8 cellular contexts compared by ENCODE assay signal in genomic region chr1:53198241-53198651, GRCh38. TPM values are rescaled to one million over a fixed set of nuclear protein-coding genes. Genes with fewer than 3 reads are reported as not detected.
DNase-seq lines count a peak whose midpoint lies in the region; ATAC-seq and TF ChIP-seq lines count a peak whose summit lies in the region.

No MANE protein-coding gene starts in this region.

- H3K9ac ChIP-seq in BLaER1 (peak overlapping the region; percentile 96; the same call in 1 of the 2 replicates), NT2/D1 (ENCODE audit: insufficient read length, low read depth) (peak overlapping the region; percentile 93)

- no peaks in the 10 kb centered on the region for H3K9me3 Mint-ChIP-seq in natural killer cell treated with Interleukin-12 subunit alpha and Interleukin-12 subunit beta and Interleukin-15 and Interleukin-18, amount 100 ng/mL, for 72 hours

- no peak for DNase-seq in NT2/D1 (ENCODE audit: low read depth, low spot score)
- DNase-seq in epithelial cell of proximal tubule (ENCODE audit: low read depth) = no peak
- DNase-seq in natural killer cell treated with Interleukin-12 subunit alpha and Interleukin-12 subunit beta and Interleukin-15 and Interleukin-18, amount 100 ng/mL, for 72 hours (ENCODE audit: low spot score) = no peak
- no peak for DNase-seq in NCI-H345 treated with DMSO at 0.1 percent for 48 hours (lab: John Stamatoyannopoulos, UW; ENCODE audit: unreplicated experiment)
- DNase-seq in NCI-H1436 treated with DMSO at 0.1 percent for 48 hours (lab: John Stamatoyannopoulos, UW) = no peak
- DNase-seq in NCI-H524 (lab: John Stamatoyannopoulos, UW) = no peak
- no peak for DNase-seq in iPS-NIHi7 (ENCODE audit: extremely low spot score)

- no peak for TF ChIP-seq CTCF in epithelial cell of proximal tubule (conservative IDR thresholded peaks at IDR 0.05; ENCODE audit: low read depth, low read length)

- H3K4me1 ChIP-seq in BLaER1 (peaks cover 27% of the 10 kb centered on the region), NT2/D1 (ENCODE audit: insufficient read depth, insufficient read length) (peaks cover 5% of the 10 kb centered on the region)

- H3K4me2 ChIP-seq in BLaER1 = peak overlapping the region; percentile 91

- no peaks in the 10 kb centered on the region for H4K20me1 ChIP-seq in BLaER1

- H3K36me3 ChIP-seq in BLaER1 (peaks cover 28% of the 10 kb centered on the region), NT2/D1 (ENCODE audit: insufficient read depth, insufficient read length, low read length) (peaks cover 31% of the 10 kb centered on the region)

- peak overlapping the region; percentile 96 for H3K4me3 Mint-ChIP-seq in natural killer cell treated with Interleukin-12 subunit alpha and Interleukin-12 subunit beta and Interleukin-15 and Interleukin-18, amount 100 ng/mL, for 72 hours

- ATAC-seq in natural killer cell treated with Interleukin-12 subunit alpha and Interleukin-12 subunit beta and Interleukin-15 and Interleukin-18, amount 100 ng/mL, for 72 hours = no peak

- peaks cover 22% of the 10 kb centered on the region for H3K36me3 Mint-ChIP-seq in natural killer cell treated with Interleukin-12 subunit alpha and Interleukin-12 subunit beta and Interleukin-15 and Interleukin-18, amount 100 ng/mL, for 72 hours

- no peaks in the 10 kb centered on the region for H3K9me3 ChIP-seq in BLaER1
- H3K9me3 ChIP-seq in NT2/D1 (ENCODE audit: insufficient read depth, low read length) = no peaks in the 10 kb centered on the region

- H3K4me1 Mint-ChIP-seq in natural killer cell treated with Interleukin-12 subunit alpha and Interleukin-12 subunit beta and Interleukin-15 and Interleukin-18, amount 100 ng/mL, for 72 hours (ENCODE audit: low read depth in 2 of 2) = peaks cover 23 to 26% of the 10 kb centered on the region in 2 donors

- H3K4me3 ChIP-seq in BLaER1 (no peak overlapping the region), NT2/D1 (ENCODE audit: insufficient read length, low read depth) (no peak overlapping the region), epithelial cell of proximal tubule (ENCODE audit: low read depth, low read length) (peak overlapping the region; percentile 98)

- H3K27me3 Mint-ChIP-seq in natural killer cell treated with Interleukin-12 subunit alpha and Interleukin-12 subunit beta and Interleukin-15 and Interleukin-18, amount 100 ng/mL, for 72 hours = no peaks in the 10 kb centered on the region

- H3K27ac ChIP-seq in BLaER1 = peak overlapping the region; percentile 98; the same call in 1 of the 2 replicates

- H3K27ac Mint-ChIP-seq in natural killer cell treated with Interleukin-12 subunit alpha and Interleukin-12 subunit beta and Interleukin-15 and Interleukin-18, amount 100 ng/mL, for 72 hours = peak overlapping the region; percentile 97

- no peaks in the 10 kb centered on the region for H3K27me3 ChIP-seq in BLaER1
- H3K27me3 ChIP-seq in NT2/D1 (ENCODE audit: insufficient read depth, insufficient read length) = peaks cover 18% of the 10 kb centered on the region

RNA-seq across cellular contexts. Expression of gene CPT2, which starts 1.6 kb away (rescaled TPM):
- total RNA-seq in epithelial cell of proximal tubule = 11.9 and 17.4 TPM in 2 replicates
- total RNA-seq in natural killer cell treated with Interleukin-12 subunit alpha and Interleukin-12 subunit beta and Interleukin-15 and Interleukin-18, amount 100 ng/mL, for 72 hours = 10 to 100 TPM; 12.3 to 14.7 TPM

RNA-seq across cellular contexts. Expression of gene CZIB, which starts 22.2 kb away (rescaled TPM):
- 52.2 and 60.8 TPM in 2 replicates for total RNA-seq in epithelial cell of proximal tubule
- total RNA-seq in natural killer cell treated with Interleukin-12 subunit alpha and Interleukin-12 subunit beta and Interleukin-15 and Interleukin-18, amount 100 ng/mL, for 72 hours = 10 to 100 TPM; 37.5 to 44.5 TPM

RNA-seq across cellular contexts. Expression of gene MAGOH, which starts 40.1 kb away (rescaled TPM):
- total RNA-seq in epithelial cell of proximal tubule = 24.8 and 81.3 TPM in 2 replicates
- 10 to 100 TPM; 62.6 to 65.4 TPM for total RNA-seq in natural killer cell treated with Interleukin-12 subunit alpha and Interleukin-12 subunit beta and Interleukin-15 and Interleukin-18, amount 100 ng/mL, for 72 hours

RNA-seq across cellular contexts. Expression of gene SLC1A7, which starts 55.8 kb away (rescaled TPM):
- total RNA-seq in epithelial cell of proximal tubule = not detected in 2 replicates
- total RNA-seq in natural killer cell treated with Interleukin-12 subunit alpha and Interleukin-12 subunit beta and Interleukin-15 and Interleukin-18, amount 100 ng/mL, for 72 hours = 1 to 10 TPM in 1 of 2 donors, under 1 TPM in 1; 0.29 to 1.1 TPM
